ENCODE assay signal across 9 cellular contexts in genomic region chr4:159267023-159267939, GRCh38.
A peak's percentile ranks its signal among the peaks of the same experiment; 100 is the strongest.
DNase-seq lines count a peak whose midpoint lies in the region; ATAC-seq and TF ChIP-seq lines count a peak whose summit lies in the region.
"Had no signal": no experiment of that assay in that cellular context is flagged by ENCODE, and none has a peak within 500 bp of the region (broad histone marks: within the 10 kb centered on the region; RNA-seq: fewer than 3 reads in every experiment).

No MANE protein-coding gene starts in this region.

- H2BK5ac ChIP-seq in neuronal stem cell (ENCODE audit: low read length), result no peak overlapping the region

- H3K79me2 ChIP-seq in hepatocyte, result peaks cover 18% of the 10 kb centered on the region

- no peak overlapping the region for H3K14ac ChIP-seq in neuronal stem cell (ENCODE audit: low read length)

- H4K8ac ChIP-seq in neuronal stem cell (ENCODE audit: low read depth, low read length), result no peak overlapping the region

- peaks cover 4 to 19% (median 6%) of the 10 kb centered on the region in 3 donors for H3K4me1 ChIP-seq in esophagus squamous epithelium
- H3K4me1 ChIP-seq in neuronal stem cell (ENCODE audit: control insufficient read depth in 2 of 2, insufficient read depth in 1 of 2, low read depth in 1 of 2, low read length in 2 of 2), result peaks cover 11 to 17% of the 10 kb centered on the region in 2 donors
- peaks cover 4% of the 10 kb centered on the region for H3K4me1 ChIP-seq in hepatocyte (ENCODE audit: insufficient read depth)

- H3K9me2 ChIP-seq in hepatocyte (replicated peaks; ENCODE audit: insufficient read depth), result no peaks in the 10 kb centered on the region

- no peaks in the 10 kb centered on the region for H3K79me1 ChIP-seq in neuronal stem cell (ENCODE audit: low read depth, low read length)

- H2AK5ac ChIP-seq in neuronal stem cell (ENCODE audit: low read depth, low read length), result no peak overlapping the region

- no peak overlapping the region for H3K4ac ChIP-seq in neuronal stem cell (ENCODE audit: low read length)

- H3K23ac ChIP-seq in neuronal stem cell (ENCODE audit: low read depth, low read length, poor library complexity), result no peak overlapping the region

- intact Hi-C loops in esophagus squamous epithelium (cut with DNase I), result no loop called here

- H3K4me2 ChIP-seq in neuronal stem cell (ENCODE audit: insufficient read depth, low read length, poor library complexity, severe bottlenecking) (no peak overlapping the region), hepatocyte (no peak overlapping the region)

- ATAC-seq in HG03280 (IDR thresholded peaks at IDR 0.05; ENCODE audit: unreplicated experiment) (peak; percentile 65), HG03045 (IDR thresholded peaks at IDR 0.05; ENCODE audit: unreplicated experiment) (no peak)

- H3K4me3 ChIP-seq in esophagus squamous epithelium (peak overlapping the region in 3 of 4 donors; percentile 21 to 43 (median 25)), neuronal stem cell (ENCODE audit: low read length in 2 of 2) (peak overlapping the region in 1 of 2 donors; percentile 38), hepatocyte (no peak overlapping the region)

- no peak overlapping the region for H3K9ac ChIP-seq in neuronal stem cell (ENCODE audit: low read depth, low read length, poor library complexity)

- H2AFZ ChIP-seq in neuronal stem cell (ENCODE audit: low read length) (peak overlapping the region; percentile 70), hepatocyte (no peak overlapping the region)

- H3K9me3 ChIP-seq in esophagus squamous epithelium (no peaks in the 10 kb centered on the region), neuronal stem cell (replicated peaks in 1 of 2; ENCODE audit: control insufficient read depth in 2 of 2, insufficient read depth in 1 of 2, low read depth in 1 of 2, low read length in 2 of 2) (no peaks in the 10 kb centered on the region), hepatocyte (ENCODE audit: low read depth) (no peaks in the 10 kb centered on the region)

- H2BK12ac ChIP-seq in neuronal stem cell (ENCODE audit: low read length), result no peak overlapping the region

- H2BK120ac ChIP-seq in neuronal stem cell (ENCODE audit: low read depth, low read length), result no peak overlapping the region

- no peaks in the 10 kb centered on the region for H3K27me3 ChIP-seq in esophagus squamous epithelium
- H3K27me3 ChIP-seq in neuronal stem cell (ENCODE audit: control insufficient read depth in 3 of 3, insufficient read depth in 3 of 3, low read depth in 1 of 3, low read length in 3 of 3), result no peaks in the 10 kb centered on the region
- H3K27me3 ChIP-seq in hepatocyte, result no peaks in the 10 kb centered on the region

- H3K36me3 ChIP-seq in esophagus squamous epithelium, result no peaks in the 10 kb centered on the region
- H3K36me3 ChIP-seq in neuronal stem cell (replicated peaks in 1 of 2; ENCODE audit: control insufficient read depth in 2 of 2, insufficient read depth in 2 of 2, low read length in 2 of 2), result no peaks in the 10 kb centered on the region
- H3K36me3 ChIP-seq in hepatocyte (replicated peaks; ENCODE audit: insufficient read depth, low read depth), result no peaks in the 10 kb centered on the region

- TF ChIP-seq POLR2A in esophagus squamous epithelium (IDR thresholded peaks at IDR 0.05) (no peak), erythroblast (IDR thresholded peaks at IDR 0.05; ENCODE audit: low read length) (no peak)

- H4K20me1 ChIP-seq in hepatocyte (ENCODE audit: insufficient read depth, poor library complexity, severe bottlenecking), result no peaks in the 10 kb centered on the region

- H3K27ac ChIP-seq in esophagus squamous epithelium (peak overlapping the region in 2 of 4 donors; percentile 56 to 57), neuronal stem cell (replicated peaks; ENCODE audit: low read length) (peak overlapping the region; percentile 62), hepatocyte (no peak overlapping the region)

- TF ChIP-seq CTCF in esophagus squamous epithelium (IDR thresholded peaks at IDR 0.05), result no peak
- TF ChIP-seq CTCF in hepatocyte (IDR thresholded peaks at IDR 0.05; ENCODE audit: poor library complexity), result no peak

- WGBS in esophagus squamous epithelium, 2 donors, result 35 to 58% methylated on average over 5 of the region's 5 CpGs
- WGBS in neuronal stem cell (ENCODE audit: extremely low coverage in 2 of 2, insufficient read length in 2 of 2, insufficient replicate concordance in 1 of 2), 2 donors, result no CpG with 5 or more reads among the region's 5 CpGs
- WGBS in hepatocyte (ENCODE audit: low lambda C conversion rate, missing lambda C conversion rate), result 71% methylated on average over 5 of the region's 5 CpGs

- peak overlapping the region; percentile 39 for H3K18ac ChIP-seq in neuronal stem cell (ENCODE audit: low read length)

- DNase-seq in COLO829 (ENCODE audit: low spot score), result peak; percentile 51
- no peak for DNase-seq in esophagus squamous epithelium (lab: John Stamatoyannopoulos, UW)
- no peak for DNase-seq in neuronal stem cell (ENCODE audit: low spot score)
- DNase-seq in erythroblast (lab: John Stamatoyannopoulos, UW), result no peak
- no peak for DNase-seq in hepatocyte (ENCODE audit: low spot score)
- DNase-seq in NCI-H1436 (lab: John Stamatoyannopoulos, UW), result no peak
- DNase-seq: RPMI8226 had no signal

- no peak overlapping the region for H2BK15ac ChIP-seq in neuronal stem cell (ENCODE audit: low read length)

- no peak overlapping the region for H4K91ac ChIP-seq in neuronal stem cell (ENCODE audit: low read depth, low read length, poor library complexity)
